In genomic region chr1:186330758-186331157, GRCh38 we compare ENCODE assay signal across 1 cellular context.
TF ChIP-seq lines count a peak whose summit lies in the region.

No MANE protein-coding gene starts in this region.

TF ChIP-seq in endothelial cell of umbilical vein, 7 proteins besides CTCF, POLR2A, EP300 and RAD21:
- no peak for TF ChIP-seq MYC (IDR thresholded peaks at IDR 0.05; ENCODE audit: low read depth, low read length)
- no peak for TF ChIP-seq GATA2 (IDR thresholded peaks at IDR 0.05; ENCODE audit: insufficient read depth, insufficient read length, low read depth, low read length)
- no peak for TF ChIP-seq FOS (IDR thresholded peaks at IDR 0.05; ENCODE audit: borderline replicate concordance, insufficient read depth, low read length)
- no peak for TF ChIP-seq EZH2 (IDR thresholded peaks at IDR 0.05; ENCODE audit: borderline replicate concordance, low read depth, low read length, severe bottlenecking)
- TF ChIP-seq JUN (IDR thresholded peaks at IDR 0.05; ENCODE audit: borderline replicate concordance, insufficient read depth, insufficient read length, low read depth): no peak
- no peak for TF ChIP-seq POLR2AphosphoS5 (IDR thresholded peaks at IDR 0.05; ENCODE audit: insufficient read depth, low read depth, low read length)
- TF ChIP-seq MAX (IDR thresholded peaks at IDR 0.05; ENCODE audit: insufficient read depth, insufficient read length): no peak
